18 cellular contexts compared by ENCODE assay signal in the genomic region with DNA sequence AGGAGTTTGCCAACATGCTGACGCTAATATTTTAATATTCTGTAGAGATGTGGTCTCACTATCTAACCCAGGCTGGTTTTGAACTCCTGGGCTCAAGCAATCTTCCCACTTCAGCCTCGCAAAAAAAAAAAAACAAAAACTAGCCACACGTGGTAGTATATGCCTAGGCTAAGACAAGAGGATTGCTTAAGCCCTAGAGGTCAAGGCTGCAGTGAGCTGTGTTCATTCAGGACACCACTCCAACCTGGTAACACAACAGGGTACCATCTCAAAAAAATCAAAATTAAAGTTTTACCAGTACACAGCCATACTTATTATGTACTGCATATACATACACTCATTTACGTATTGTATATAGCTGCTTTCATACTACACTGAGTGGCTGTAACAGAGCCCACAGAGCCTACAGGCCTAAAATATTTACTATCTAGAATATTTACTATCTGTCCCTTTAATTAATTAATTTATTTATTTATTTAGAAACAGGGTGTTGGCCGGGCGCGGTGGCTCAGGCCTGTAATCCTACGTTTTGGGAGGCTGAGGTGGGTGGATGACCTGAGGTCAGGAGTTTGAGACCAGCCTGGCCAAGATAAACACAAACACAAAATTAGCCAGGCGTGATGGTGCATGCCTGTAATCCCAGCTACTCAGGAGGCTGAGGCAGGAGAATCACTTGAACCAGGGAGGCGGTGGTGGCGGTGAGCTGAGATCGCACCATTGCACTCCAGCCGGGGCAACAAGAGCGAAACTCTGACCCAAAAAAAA.
"Had no signal": no experiment of that assay in that cellular context is flagged by ENCODE, and none has a peak within 500 bp of the region (broad histone marks: within the 10 kb centered on the region; RNA-seq: fewer than 3 reads in every experiment).

No MANE protein-coding gene starts in this region.

- H3K27ac Mint-ChIP-seq: dendritic cell treated with granulocyte-macrophage colony-stimulating factor and Interleukin-4, amounts not matched to agents 40 ng/mL and 50 ng/mL, for 4 days had no signal

- H3K4me3 Mint-ChIP-seq: dendritic cell treated with granulocyte-macrophage colony-stimulating factor and Interleukin-4, amounts not matched to agents 40 ng/mL and 50 ng/mL, for 4 days; naive thymus-derived CD4-positive, alpha-beta T cell; nephron progenitor cell had no signal

- H3K36me3 ChIP-seq: prostate gland, uterus had no signal

- H3K27me3 ChIP-seq: heart left ventricle, spleen, upper lobe of left lung, uterus had no signal

- ATAC-seq: heart left ventricle; left colon; naive thymus-derived CD4-positive, alpha-beta T cell; sciatic nerve had no signal

- H3K4me1 ChIP-seq: parathyroid adenoma, prostate gland, spleen, upper lobe of left lung, uterus had no signal

- DNase-seq: effector CD4-positive, alpha-beta T cell; heart left ventricle; hippocampal formation; left colon; mammary epithelial cell; naive thymus-derived CD4-positive, alpha-beta T cell; nephron progenitor cell; spleen; stimulated activated CD4-positive, alpha-beta T cell treated with anti-CD3 and anti-CD28 coated beads, Interleukin-15, amount 100 ng/mL, for 24 hours; stimulated activated CD4-positive, alpha-beta T cell treated with anti-CD3 and anti-CD28 coated beads, Interleukin-1b, Interleukin-23, amount 100 ng/mL, for 48 hours; stimulated activated CD4-positive, alpha-beta T cell treated with anti-CD3 and anti-CD28 coated beads, Interleukin-4, amount 100 ng/mL, for 4 hours; stimulated activated naive CD4-positive, alpha-beta T cell; upper lobe of left lung; uterus had no signal

- H3K9ac ChIP-seq: parathyroid adenoma had no signal

- H3K4me3 ChIP-seq: heart left ventricle, prostate gland, spleen, upper lobe of left lung, uterus had no signal

- H3K27ac ChIP-seq: heart left ventricle, parathyroid adenoma, spleen, upper lobe of left lung, uterus had no signal

- H3K27me3 Mint-ChIP-seq: dendritic cell treated with granulocyte-macrophage colony-stimulating factor and Interleukin-4, amounts not matched to agents 40 ng/mL and 50 ng/mL, for 4 days; naive thymus-derived CD4-positive, alpha-beta T cell had no signal

- H3K9me3 Mint-ChIP-seq: dendritic cell treated with granulocyte-macrophage colony-stimulating factor and Interleukin-4, amounts not matched to agents 40 ng/mL and 50 ng/mL, for 4 days; naive thymus-derived CD4-positive, alpha-beta T cell had no signal

- H3K9me3 ChIP-seq: heart left ventricle, prostate gland, spleen, upper lobe of left lung, uterus had no signal

- H3K4me1 Mint-ChIP-seq: nephron progenitor cell had no signal

- H2AFZ ChIP-seq: parathyroid adenoma had no signal
